ENCODE assay signal across 10 cellular contexts in genomic region chr22:37427128-37427710, GRCh38. TPM values are rescaled to one million over a fixed set of nuclear protein-coding genes. Genes with fewer than 3 reads are reported as not detected.
A peak's percentile ranks its signal among the peaks of the same experiment; 100 is the strongest.
DNase-seq lines count a peak whose midpoint lies in the region; ATAC-seq, FAIRE-seq and TF ChIP-seq lines count a peak whose summit lies in the region.
"Had no signal": no experiment of that assay in that cellular context is flagged by ENCODE, and none has a peak within 500 bp of the region (broad histone marks: within the 10 kb centered on the region; RNA-seq: fewer than 3 reads in every experiment).

A gene with protein sequence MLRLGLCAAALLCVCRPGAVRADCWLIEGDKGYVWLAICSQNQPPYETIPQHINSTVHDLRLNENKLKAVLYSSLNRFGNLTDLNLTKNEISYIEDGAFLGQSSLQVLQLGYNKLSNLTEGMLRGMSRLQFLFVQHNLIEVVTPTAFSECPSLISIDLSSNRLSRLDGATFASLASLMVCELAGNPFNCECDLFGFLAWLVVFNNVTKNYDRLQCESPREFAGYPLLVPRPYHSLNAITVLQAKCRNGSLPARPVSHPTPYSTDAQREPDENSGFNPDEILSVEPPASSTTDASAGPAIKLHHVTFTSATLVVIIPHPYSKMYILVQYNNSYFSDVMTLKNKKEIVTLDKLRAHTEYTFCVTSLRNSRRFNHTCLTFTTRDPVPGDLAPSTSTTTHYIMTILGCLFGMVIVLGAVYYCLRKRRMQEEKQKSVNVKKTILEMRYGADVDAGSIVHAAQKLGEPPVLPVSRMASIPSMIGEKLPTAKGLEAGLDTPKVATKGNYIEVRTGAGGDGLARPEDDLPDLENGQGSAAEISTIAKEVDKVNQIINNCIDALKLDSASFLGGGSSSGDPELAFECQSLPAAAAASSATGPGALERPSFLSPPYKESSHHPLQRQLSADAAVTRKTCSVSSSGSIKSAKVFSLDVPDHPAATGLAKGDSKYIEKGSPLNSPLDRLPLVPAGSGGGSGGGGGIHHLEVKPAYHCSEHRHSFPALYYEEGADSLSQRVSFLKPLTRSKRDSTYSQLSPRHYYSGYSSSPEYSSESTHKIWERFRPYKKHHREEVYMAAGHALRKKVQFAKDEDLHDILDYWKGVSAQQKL (minus strand): TSS chr22:37427479. CDS start chr22:37375534, 51,945 bp downstream.

- TF ChIP-seq RAD21 in GM12878 (IDR thresholded peaks at IDR 0.05; ENCODE audit: insufficient read depth, low read depth, low read length) = no peak

- H3K79me2 ChIP-seq in GM12878 (ENCODE audit: control insufficient read depth, insufficient read depth, low read length) = no peaks in the 10 kb centered on the region

- CTCF ChIA-PET in activated CD8-positive, alpha-beta T cell treated with anti-CD3 and anti-CD28 coated beads for 36 hours (lab: Charles Lee) = interaction anchor here (3.0 to 6.0 kb wide), 2 partner anchors 31 to 111 kb away, joined by 14 to 71 read pairs; no protein-coding TSS in a partner anchor
- CTCF ChIA-PET in activated CD8-positive, alpha-beta T cell treated with anti-CD3 and anti-CD28 coated beads, Interleukin-2, amount 10 ng/mL, durations not matched to agents 7 days and 5 days (lab: Charles Lee) = interaction anchor here (1.6 to 4.8 kb wide), 3 partner anchors 111 to 160 kb away, joined by 6 to 61 read pairs (median 10); no protein-coding TSS in a partner anchor
- CTCF ChIA-PET in GM12878 (lab: Yijun Ruan, JAX) = interaction anchor here (1.4 kb wide), 1 partner anchor 140 kb away, joined by 5 read pairs; no protein-coding TSS in a partner anchor

- BruUV-seq in GM12878 (replicated peaks; lab: Mats Ljungman, UMichigan) = no TSS peak

- intact Hi-C loops in activated CD8-positive, alpha-beta T cell treated with anti-CD3 and anti-CD28 coated beads for 36 hours (cut with micrococcal nuclease) = no loop called here
- intact Hi-C loops in GM12878 (cut with micrococcal nuclease; ENCODE audit: unreplicated experiment) = no loop called here
- intact Hi-C loops in thyroid gland (cut with DNase I) = no loop called here
- intact Hi-C loops in posterior vena cava (cut with DNase I) = no loop called here

- H3K27ac Mint-ChIP-seq in activated CD8-positive, alpha-beta T cell treated with anti-CD3 and anti-CD28 coated beads for 36 hours = no peak within 1 kb of the TSS
- H3K27ac Mint-ChIP-seq in activated CD8-positive, alpha-beta T cell treated with anti-CD3 and anti-CD28 coated beads, Interleukin-2, amount 10 ng/mL, durations not matched to agents 7 days and 5 days = no peak within 1 kb of the TSS

- H3K9me3 ChIP-seq in GM12878 (replicated peaks; ENCODE audit: control insufficient read depth, insufficient read depth, low read length) (no peaks in the 10 kb centered on the region; the same call in 2 of the 3 replicates), thyroid gland (no peaks in the 10 kb centered on the region)

- no peak within 1 kb of the TSS for H3K4me2 ChIP-seq in GM12878 (ENCODE audit: control insufficient read depth, insufficient read depth)

- TF ChIP-seq CTCF in activated CD8-positive, alpha-beta T cell treated with anti-CD3 and anti-CD28 coated beads for 36 hours (IDR thresholded peaks at IDR 0.05) = no peak
- TF ChIP-seq CTCF in GM12878 (IDR thresholded peaks at IDR 0.05 in 2 of 3, conservative IDR thresholded peaks at IDR 0.05 in 1 of 3; ENCODE audit: control insufficient read depth in 2 of 3, extremely low read depth in 1 of 3, insufficient read depth in 1 of 3, low read depth in 3 of 3, low read length in 3 of 3) = no peak
- no peak for TF ChIP-seq CTCF in thyroid gland (IDR thresholded peaks at IDR 0.05)

- no peak for TF ChIP-seq EP300 in GM12878 (IDR thresholded peaks at IDR 0.05; ENCODE audit: borderline replicate concordance in 1 of 2, control insufficient read depth in 1 of 2, low read depth in 2 of 2, low read length in 2 of 2)

- H3K36me3 ChIP-seq in GM12878 (ENCODE audit: control insufficient read depth in 2 of 2, insufficient read depth in 2 of 2, low read length in 1 of 2) (no peaks in the 10 kb centered on the region), thyroid gland (no peaks in the 10 kb centered on the region)

- SMC1A ChIA-PET in GM12878 (lab: Charles Lee; ENCODE audit: uncharacterized antibody, unreplicated experiment) = interaction anchor here (5.2 kb wide), 1 partner anchor 111 kb away, joined by 40 read pairs; no protein-coding TSS in a partner anchor

- H3K27me3 Mint-ChIP-seq in activated CD8-positive, alpha-beta T cell treated with anti-CD3 and anti-CD28 coated beads for 36 hours = peaks cover 52% of the 10 kb centered on the region
- H3K27me3 Mint-ChIP-seq in activated CD8-positive, alpha-beta T cell treated with anti-CD3 and anti-CD28 coated beads, Interleukin-2, amount 10 ng/mL, durations not matched to agents 7 days and 5 days (ENCODE audit: low read depth) = peaks cover 55% of the 10 kb centered on the region

- no peaks in the 10 kb centered on the region for H4K20me1 ChIP-seq in GM12878 (ENCODE audit: control insufficient read depth, insufficient read depth)

- peaks cover 4% of the 10 kb centered on the region for H3K9me3 Mint-ChIP-seq in activated CD8-positive, alpha-beta T cell treated with anti-CD3 and anti-CD28 coated beads for 36 hours
- H3K9me3 Mint-ChIP-seq in activated CD8-positive, alpha-beta T cell treated with anti-CD3 and anti-CD28 coated beads, Interleukin-2, amount 10 ng/mL, durations not matched to agents 7 days and 5 days (ENCODE audit: insufficient read depth) = no peaks in the 10 kb centered on the region

- no peak for DNase-seq in activated CD8-positive, alpha-beta T cell treated with anti-CD3 and anti-CD28 coated beads for 36 hours
- DNase-seq in activated CD8-positive, alpha-beta T cell treated with anti-CD3 and anti-CD28 coated beads, Interleukin-2, amount 10 ng/mL, durations not matched to agents 7 days and 5 days = no peak
- DNase-seq in GM12878 (ENCODE audit: low read depth, low spot score) (no peak), thyroid gland (peak; percentile 39 to 45), posterior vena cava (ENCODE audit: low spot score) (no peak), NCI-H1105 treated with DMSO at 0.1 percent for 48 hours (lab: John Stamatoyannopoulos, UW) (no peak), islet precursor cell (no peak)
- DNase-seq: activated naive CD4-positive, alpha-beta T cell treated with anti-CD3 and anti-CD28 coated beads, Interleukin-2, amount 50 U/mL, for 16 hours; stimulated activated CD4-positive, alpha-beta T cell treated with anti-CD3 and anti-CD28 coated beads, Interleukin-2, amount 100 ng/mL, for 48 hours had no signal

- no peak for TF ChIP-seq POLR2A in GM12878 (IDR thresholded peaks at IDR 0.05; ENCODE audit: low read depth, low read length)
- TF ChIP-seq POLR2A in thyroid gland (IDR thresholded peaks at IDR 0.05) = no peak

- H3K4me3 Mint-ChIP-seq in activated CD8-positive, alpha-beta T cell treated with anti-CD3 and anti-CD28 coated beads for 36 hours = peak within 1 kb of the TSS; percentile 26
- no peak within 1 kb of the TSS for H3K4me3 Mint-ChIP-seq in activated CD8-positive, alpha-beta T cell treated with anti-CD3 and anti-CD28 coated beads, Interleukin-2, amount 10 ng/mL, durations not matched to agents 7 days and 5 days

- no peak within 1 kb of the TSS for H2AFZ ChIP-seq in GM12878 (ENCODE audit: control insufficient read depth, low read depth, low read length)

- RAD21 ChIA-PET in GM12878 (lab: Charles Lee; ENCODE audit: unreplicated experiment) = no interaction called here

- in situ Hi-C loops in GM12878 (cut with MboI) = no loop called here

- ATAC-seq in activated CD8-positive, alpha-beta T cell treated with anti-CD3 and anti-CD28 coated beads for 36 hours = no peak
- ATAC-seq in activated CD8-positive, alpha-beta T cell treated with anti-CD3 and anti-CD28 coated beads, Interleukin-2, amount 10 ng/mL, durations not matched to agents 7 days and 5 days = no peak
- ATAC-seq in GM12878 = no peak

- H3K27me3 ChIP-seq in GM12878 (replicated peaks in 1 of 2; ENCODE audit: control insufficient read depth in 2 of 2, insufficient read depth in 2 of 2, low read length in 1 of 2) = peaks cover 11 to 15% of the 10 kb centered on the region in 2 experiments
- peaks cover 35% of the 10 kb centered on the region for H3K27me3 ChIP-seq in layer of hippocampus (ENCODE audit: control insufficient read depth, insufficient read depth, low read length)
- H3K27me3 ChIP-seq in thyroid gland = peaks cover 23% of the 10 kb centered on the region

- H3K4me1 ChIP-seq in GM12878 (ENCODE audit: control insufficient read depth, insufficient read depth, low read length) (no peaks in the 10 kb centered on the region), thyroid gland (peaks cover 0 to 15% of the 10 kb centered on the region in 2 donors)

- no peaks in the 10 kb centered on the region for H3K36me3 Mint-ChIP-seq in activated CD8-positive, alpha-beta T cell treated with anti-CD3 and anti-CD28 coated beads for 36 hours (ENCODE audit: low read depth)
- no peaks in the 10 kb centered on the region for H3K36me3 Mint-ChIP-seq in activated CD8-positive, alpha-beta T cell treated with anti-CD3 and anti-CD28 coated beads, Interleukin-2, amount 10 ng/mL, durations not matched to agents 7 days and 5 days (ENCODE audit: low read depth)

- H3K9ac ChIP-seq in GM12878 (ENCODE audit: control insufficient read depth, insufficient read depth, low read length) = no peak within 1 kb of the TSS

- H3K27ac ChIP-seq in GM12878 (ENCODE audit: control insufficient read depth, insufficient read depth) (no peak within 1 kb of the TSS), layer of hippocampus (ENCODE audit: low read depth, low read length) (peak within 1 kb of the TSS; percentile 65), thyroid gland (no peak within 1 kb of the TSS)

- no peak within 1 kb of the TSS for H3K4me3 ChIP-seq in GM12878
- peak within 1 kb of the TSS in 1 of 3 donors; percentile 38 for H3K4me3 ChIP-seq in thyroid gland (replicated peaks in 1 of 3)

- no peak for FAIRE-seq in GM12878 (lab: Jason Lieb, UNC)

- POLR2A ChIA-PET in activated CD8-positive, alpha-beta T cell treated with anti-CD3 and anti-CD28 coated beads for 36 hours (lab: Charles Lee) = no interaction called here
- POLR2A ChIA-PET in activated CD8-positive, alpha-beta T cell treated with anti-CD3 and anti-CD28 coated beads, Interleukin-2, amount 10 ng/mL, durations not matched to agents 7 days and 5 days (lab: Charles Lee) = no interaction called here
- POLR2A ChIA-PET in GM12878 (lab: Charles Lee) = no interaction called here

- peaks cover 16% of the 10 kb centered on the region for H3K4me1 Mint-ChIP-seq in activated CD8-positive, alpha-beta T cell treated with anti-CD3 and anti-CD28 coated beads for 36 hours (ENCODE audit: low read depth)
- peaks cover 15% of the 10 kb centered on the region for H3K4me1 Mint-ChIP-seq in activated CD8-positive, alpha-beta T cell treated with anti-CD3 and anti-CD28 coated beads, Interleukin-2, amount 10 ng/mL, durations not matched to agents 7 days and 5 days (ENCODE audit: low read depth)

- WGBS in GM12878 (ENCODE audit: insufficient coverage, insufficient replicate concordance, low lambda C conversion rate, missing lambda C conversion rate) = 11% methylated on average over 27 of the region's 72 CpGs
- WGBS in thyroid gland, 2 donors = 0% methylated on average over 10 to 29 of the region's 72 CpGs

RNA-seq across cellular contexts. Expression of the gene that starts here (rescaled TPM):
- total RNA-seq in activated CD8-positive, alpha-beta T cell treated with anti-CD3 and anti-CD28 coated beads for 36 hours = under 1 TPM; 0.51 to 0.52 TPM
- under 1 TPM; 0.05 to 0.08 TPM for total RNA-seq in activated CD8-positive, alpha-beta T cell treated with anti-CD3 and anti-CD28 coated beads, Interleukin-2, amount 10 ng/mL, durations not matched to agents 7 days and 5 days
- 0.37 and 0.40 TPM in 2 replicates for total RNA-seq in GM12878 (2013; cell fraction: nucleolus; rRNA removed)
- total RNA-seq in GM12878 (2014; rRNA removed) (not detected in 2 replicates), GM12878 (2014; rRNA removed; fragmentation: Illumina TruSeq; extraction: Trizol) (not detected in 2 replicates), GM12878 (2021) (0.03 and 0.05 TPM in 2 replicates), thyroid gland (under 1 TPM in 1 of 4 donors, not detected in 3; 0.05 TPM), posterior vena cava (under 1 TPM; 0.05 to 0.10 TPM)
- polyA plus RNA-seq in GM12878 (2011; ENCODE audit: low read depth) = 0.04 TPM
- polyA plus RNA-seq in GM12878 (2011; rRNA removed) (0.03 TPM in 1 of 2 replicates, not detected in the other), GM12878 (2014; fragmentation: Illumina TruSeq; extraction: Trizol) (not detected in 2 replicates), GM12878 (2014; fragmentation: Nextera tagmentation; extraction: Ambion mirVana) (not detected), GM12878 (2014; rRNA removed) (not detected in 2 replicates), GM12878 (2016; fragmentation: Nextera tagmentation; extraction: Ambion mirVana) (not detected)
- polyA plus RNA-seq in GM12878 (2011; cell fraction: cytosol; rRNA removed) = 0.05 and 0.07 TPM in 2 replicates
- 0.23 and 0.36 TPM in 2 replicates for polyA plus RNA-seq in GM12878 (2011; cell fraction: nucleus; rRNA removed)
- 0.11 TPM in 2 replicates for polyA plus RNA-seq in GM12878 (2012)
- 0.10 TPM in 1 of 2 replicates, not detected in the other for polyA minus RNA-seq in GM12878 (2011; rRNA and poly(A)+ RNA removed)
- polyA minus RNA-seq in GM12878 (2011; cell fraction: cytosol; rRNA and poly(A)+ RNA removed) = not detected in 2 replicates
- not detected in 2 replicates for polyA minus RNA-seq in GM12878 (2011; cell fraction: nucleus; rRNA and poly(A)+ RNA removed)

Comparison
In these comparisons a context has a peak if more than half of its experiments do, and no peak if none do; other contexts are left out.
1. Peak in DNase-seq in thyroid gland; RNA of the gene not detected or under 1 TPM.